In the genomic region with DNA sequence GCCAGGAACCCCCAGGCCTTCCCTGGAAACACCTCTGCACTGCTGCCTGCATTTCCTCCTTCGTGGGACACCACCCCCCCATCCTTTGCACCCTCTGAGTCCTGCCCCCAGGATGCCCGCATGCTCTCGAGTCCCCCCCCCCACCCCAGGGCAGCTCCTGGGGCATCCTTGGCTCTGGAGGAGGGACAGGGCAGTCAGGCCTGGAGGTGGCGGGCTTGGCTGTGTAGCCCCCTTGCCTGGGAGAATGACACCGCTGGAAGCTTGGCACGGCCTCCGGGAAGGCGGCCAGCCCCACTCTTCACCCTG, we compare ENCODE assay signal across 1 cellular context.
TF ChIP-seq lines count a peak whose summit lies in the region.

No MANE protein-coding gene starts in this region.

TF ChIP-seq in GM23338, 12 proteins besides CTCF, POLR2A, EP300 and RAD21 (continued from another document):
- TF ChIP-seq, protein P1, sequence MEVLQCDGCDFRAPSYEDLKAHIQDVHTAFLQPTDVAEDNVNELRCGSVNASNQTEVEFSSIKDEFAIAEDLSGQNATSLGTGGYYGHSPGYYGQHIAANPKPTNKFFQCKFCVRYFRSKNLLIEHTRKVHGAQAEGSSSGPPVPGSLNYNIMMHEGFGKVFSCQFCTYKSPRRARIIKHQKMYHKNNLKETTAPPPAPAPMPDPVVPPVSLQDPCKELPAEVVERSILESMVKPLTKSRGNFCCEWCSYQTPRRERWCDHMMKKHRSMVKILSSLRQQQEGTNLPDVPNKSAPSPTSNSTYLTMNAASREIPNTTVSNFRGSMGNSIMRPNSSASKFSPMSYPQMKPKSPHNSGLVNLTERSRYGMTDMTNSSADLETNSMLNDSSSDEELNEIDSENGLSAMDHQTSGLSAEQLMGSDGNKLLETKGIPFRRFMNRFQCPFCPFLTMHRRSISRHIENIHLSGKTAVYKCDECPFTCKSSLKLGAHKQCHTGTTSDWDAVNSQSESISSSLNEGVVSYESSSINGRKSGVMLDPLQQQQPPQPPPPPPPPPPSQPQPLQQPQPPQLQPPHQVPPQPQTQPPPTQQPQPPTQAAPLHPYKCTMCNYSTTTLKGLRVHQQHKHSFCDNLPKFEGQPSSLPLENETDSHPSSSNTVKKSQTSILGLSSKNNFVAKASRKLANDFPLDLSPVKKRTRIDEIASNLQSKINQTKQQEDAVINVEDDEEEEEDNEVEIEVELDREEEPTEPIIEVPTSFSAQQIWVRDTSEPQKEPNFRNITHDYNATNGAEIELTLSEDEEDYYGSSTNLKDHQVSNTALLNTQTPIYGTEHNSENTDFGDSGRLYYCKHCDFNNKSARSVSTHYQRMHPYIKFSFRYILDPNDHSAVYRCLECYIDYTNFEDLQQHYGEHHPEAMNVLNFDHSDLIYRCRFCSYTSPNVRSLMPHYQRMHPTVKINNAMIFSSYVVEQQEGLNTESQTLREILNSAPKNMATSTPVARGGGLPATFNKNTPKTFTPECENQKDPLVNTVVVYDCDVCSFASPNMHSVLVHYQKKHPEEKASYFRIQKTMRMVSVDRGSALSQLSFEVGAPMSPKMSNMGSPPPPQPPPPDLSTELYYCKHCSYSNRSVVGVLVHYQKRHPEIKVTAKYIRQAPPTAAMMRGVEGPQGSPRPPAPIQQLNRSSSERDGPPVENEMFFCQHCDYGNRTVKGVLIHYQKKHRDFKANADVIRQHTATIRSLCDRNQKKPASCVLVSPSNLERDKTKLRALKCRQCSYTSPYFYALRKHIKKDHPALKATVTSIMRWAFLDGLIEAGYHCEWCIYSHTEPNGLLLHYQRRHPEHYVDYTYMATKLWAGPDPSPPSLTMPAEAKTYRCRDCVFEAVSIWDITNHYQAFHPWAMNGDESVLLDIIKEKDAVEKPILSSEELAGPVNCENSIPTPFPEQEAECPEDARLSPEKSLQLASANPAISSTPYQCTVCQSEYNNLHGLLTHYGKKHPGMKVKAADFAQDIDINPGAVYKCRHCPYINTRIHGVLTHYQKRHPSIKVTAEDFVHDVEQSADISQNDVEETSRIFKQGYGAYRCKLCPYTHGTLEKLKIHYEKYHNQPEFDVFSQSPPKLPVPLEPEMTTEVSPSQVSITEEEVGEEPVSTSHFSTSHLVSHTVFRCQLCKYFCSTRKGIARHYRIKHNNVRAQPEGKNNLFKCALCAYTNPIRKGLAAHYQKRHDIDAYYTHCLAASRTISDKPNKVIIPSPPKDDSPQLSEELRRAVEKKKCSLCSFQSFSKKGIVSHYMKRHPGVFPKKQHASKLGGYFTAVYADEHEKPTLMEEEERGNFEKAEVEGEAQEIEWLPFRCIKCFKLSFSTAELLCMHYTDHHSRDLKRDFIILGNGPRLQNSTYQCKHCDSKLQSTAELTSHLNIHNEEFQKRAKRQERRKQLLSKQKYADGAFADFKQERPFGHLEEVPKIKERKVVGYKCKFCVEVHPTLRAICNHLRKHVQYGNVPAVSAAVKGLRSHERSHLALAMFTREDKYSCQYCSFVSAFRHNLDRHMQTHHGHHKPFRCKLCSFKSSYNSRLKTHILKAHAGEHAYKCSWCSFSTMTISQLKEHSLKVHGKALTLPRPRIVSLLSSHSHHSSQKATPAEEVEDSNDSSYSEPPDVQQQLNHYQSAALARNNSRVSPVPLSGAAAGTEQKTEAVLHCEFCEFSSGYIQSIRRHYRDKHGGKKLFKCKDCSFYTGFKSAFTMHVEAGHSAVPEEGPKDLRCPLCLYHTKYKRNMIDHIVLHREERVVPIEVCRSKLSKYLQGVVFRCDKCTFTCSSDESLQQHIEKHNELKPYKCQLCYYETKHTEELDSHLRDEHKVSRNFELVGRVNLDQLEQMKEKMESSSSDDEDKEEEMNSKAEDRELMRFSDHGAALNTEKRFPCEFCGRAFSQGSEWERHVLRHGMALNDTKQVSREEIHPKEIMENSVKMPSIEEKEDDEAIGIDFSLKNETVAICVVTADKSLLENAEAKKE (CRISPR knock-in tag; IDR thresholded peaks at IDR 0.05) = no peak
- TF ChIP-seq STAT1 (IDR thresholded peaks at IDR 0.05; ENCODE audit: unreplicated experiment) = no peak
- TF ChIP-seq ZNF114 (CRISPR knock-in tag; IDR thresholded peaks at IDR 0.05) = no peak
